In genomic region chr2:218852911-218853667, GRCh38 we compare ENCODE assay signal across 8 cellular contexts. TPM values are rescaled to one million over a fixed set of nuclear protein-coding genes. Genes with fewer than 3 reads are reported as not detected.
DNase-seq lines count a peak whose midpoint lies in the region; ATAC-seq and TF ChIP-seq lines count a peak whose summit lies in the region.

No MANE protein-coding gene starts in this region.

- TF ChIP-seq POLR2A in transverse colon (IDR thresholded peaks at IDR 0.05): no peak

- peaks cover 96% of the 10 kb centered on the region for H3K27me3 ChIP-seq in transverse colon

- no peak overlapping the region for H3K4me3 ChIP-seq in fibroblast of pulmonary artery (replicated peaks; ENCODE audit: low read depth, low read length)
- no peak overlapping the region for H3K4me3 ChIP-seq in transverse colon

- in situ Hi-C loops in transverse colon (cut with MboI; ENCODE audit: low pct_ligation_motif_present in 1 of 4, low pct_unique_long_range_greater_than_20kb in 1 of 4, low sequenced_read_pairs in 3 of 4): no loop called here

- no peak for TF ChIP-seq EP300 in transverse colon (IDR thresholded peaks at IDR 0.05; ENCODE audit: low read depth)

- H3K9me3 ChIP-seq in transverse colon: no peaks in the 10 kb centered on the region

- TF ChIP-seq CTCF in fibroblast of pulmonary artery (IDR thresholded peaks at IDR 0.05; ENCODE audit: low read length, missing control alignments) (peak; percentile 73), omental fat pad (IDR thresholded peaks at IDR 0.05) (peak in 1 of 3 donors; percentile 30), transverse colon (IDR thresholded peaks at IDR 0.05) (peak; percentile 67 to 78 (median 76))

- H3K4me1 ChIP-seq in transverse colon: peaks cover 0 to 3% (median 0%) of the 10 kb centered on the region in 4 donors

- intact Hi-C loops in transverse colon (cut with DNase I; ENCODE audit: low total_unique reads): no loop called here

- H3K36me3 ChIP-seq in transverse colon: no peaks in the 10 kb centered on the region

- peak; percentile 64 for ATAC-seq in omental fat pad (ENCODE audit: low FRiP score)

- 0 to 22% methylated on average over 2 to 16 of the region's 16 CpGs for WGBS in transverse colon (ENCODE audit: low coverage in 1 of 2), 2 donors

- no peak overlapping the region for H3K27ac ChIP-seq in transverse colon

- DNase-seq in COLO668 (lab: John Stamatoyannopoulos, UW; ENCODE audit: unreplicated experiment) (peak; percentile 65), HT-29 (ENCODE audit: low spot score) (peak; percentile 49), OCI-M2 (lab: John Stamatoyannopoulos, UW; ENCODE audit: unreplicated experiment) (peak; percentile 11), fibroblast of pulmonary artery (ENCODE audit: low read depth) (peak; percentile 75), omental fat pad (ENCODE audit: low spot score) (peak; percentile 83), transverse colon (peak; percentile 65), NCI-H446 treated with DMSO at 0.1 percent for 48 hours (lab: John Stamatoyannopoulos, UW) (no peak)
- DNase-seq in activated T-cell treated with anti-CD3 and anti-CD28 coated beads, Interleukin-2, amount 50 U/mL, for 1 hour: peak; percentile 72

RNA-seq across cellular contexts. Expression of gene WNT6, which starts 6.5 kb away (rescaled TPM):
- total RNA-seq in HT-29 (2014; rRNA removed; shearing (Covaris generic)): not detected in 2 replicates
- 1 to 10 TPM in 2 of 4 donors, under 1 TPM in 2; 0.19 to 2.7 (median 0.62) TPM for total RNA-seq in omental fat pad
- total RNA-seq in transverse colon: 100 to 1,000 TPM in 1 of 4 donors, 1 to 10 TPM in 1, under 1 TPM in 1, not detected in 1; 0.82 to 164 (median 1.7) TPM

RNA-seq across cellular contexts. Expression of gene PRKAG3, which starts 21.5 kb away (rescaled TPM):
- total RNA-seq in HT-29 (2014; rRNA removed; shearing (Covaris generic)): not detected in 2 replicates
- total RNA-seq in omental fat pad (not detected), transverse colon (not detected)

RNA-seq across cellular contexts. Expression of gene WNT10A, which starts 27.6 kb away (rescaled TPM):
- total RNA-seq in HT-29 (2014; rRNA removed; shearing (Covaris generic)): 14.9 and 18.7 TPM in 2 replicates
- total RNA-seq in omental fat pad (1 to 10 TPM in 1 of 4 donors, under 1 TPM in 1, not detected in 2; 0.36 to 2.3 TPM), transverse colon (1 to 10 TPM in 1 of 4 donors, under 1 TPM in 1, not detected in 2; 0.27 to 1.6 TPM)
